In the genomic region with DNA sequence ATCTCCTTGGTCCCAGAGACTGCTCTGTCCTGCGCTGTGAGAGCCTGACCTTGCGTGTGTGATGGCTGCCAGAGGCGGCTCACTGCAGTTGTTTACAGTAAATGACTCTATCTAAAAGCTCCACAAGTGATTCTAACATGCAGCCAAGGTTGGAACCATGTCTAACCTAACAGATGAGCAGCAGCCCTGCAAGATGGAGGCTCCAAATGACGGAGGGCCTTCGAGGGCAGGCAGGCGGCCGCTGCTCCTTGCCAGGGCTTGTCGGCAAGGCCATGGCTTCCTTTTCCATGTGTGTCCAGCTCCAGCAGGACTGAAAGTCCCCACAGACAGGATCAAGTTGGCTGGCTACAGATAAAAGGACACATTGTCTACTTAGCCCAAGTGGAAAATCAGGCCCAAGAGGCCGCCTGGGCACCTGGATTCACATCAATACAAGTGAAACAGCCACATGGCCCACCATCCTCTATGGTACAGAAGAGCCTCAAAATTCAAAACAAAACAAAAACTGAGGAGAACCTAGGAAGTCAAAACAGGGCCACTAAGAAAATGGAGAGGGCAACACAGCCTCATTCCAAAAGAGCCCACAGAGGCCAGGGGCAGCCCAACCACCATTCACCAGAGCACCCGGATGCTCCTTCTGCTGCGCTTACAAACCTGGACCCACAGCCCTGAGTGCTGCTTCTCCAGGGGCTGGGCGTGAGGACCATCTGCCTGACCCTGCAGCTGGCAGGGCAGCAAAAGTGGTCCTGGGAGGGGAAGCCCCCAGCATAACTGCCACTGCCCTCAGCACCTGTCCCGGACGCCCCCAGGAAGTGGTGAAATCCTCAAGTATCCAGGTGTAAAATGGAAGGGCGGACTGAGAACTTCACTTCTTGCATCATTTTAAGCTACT, we compare ENCODE assay signal across 1 cellular context.
TF ChIP-seq lines count a peak whose summit lies in the region.

No MANE protein-coding gene starts in this region.

TF ChIP-seq in WTC11, 78 proteins besides CTCF, POLR2A, EP300 and RAD21 (continued from another document):
- TF ChIP-seq, protein P1, sequence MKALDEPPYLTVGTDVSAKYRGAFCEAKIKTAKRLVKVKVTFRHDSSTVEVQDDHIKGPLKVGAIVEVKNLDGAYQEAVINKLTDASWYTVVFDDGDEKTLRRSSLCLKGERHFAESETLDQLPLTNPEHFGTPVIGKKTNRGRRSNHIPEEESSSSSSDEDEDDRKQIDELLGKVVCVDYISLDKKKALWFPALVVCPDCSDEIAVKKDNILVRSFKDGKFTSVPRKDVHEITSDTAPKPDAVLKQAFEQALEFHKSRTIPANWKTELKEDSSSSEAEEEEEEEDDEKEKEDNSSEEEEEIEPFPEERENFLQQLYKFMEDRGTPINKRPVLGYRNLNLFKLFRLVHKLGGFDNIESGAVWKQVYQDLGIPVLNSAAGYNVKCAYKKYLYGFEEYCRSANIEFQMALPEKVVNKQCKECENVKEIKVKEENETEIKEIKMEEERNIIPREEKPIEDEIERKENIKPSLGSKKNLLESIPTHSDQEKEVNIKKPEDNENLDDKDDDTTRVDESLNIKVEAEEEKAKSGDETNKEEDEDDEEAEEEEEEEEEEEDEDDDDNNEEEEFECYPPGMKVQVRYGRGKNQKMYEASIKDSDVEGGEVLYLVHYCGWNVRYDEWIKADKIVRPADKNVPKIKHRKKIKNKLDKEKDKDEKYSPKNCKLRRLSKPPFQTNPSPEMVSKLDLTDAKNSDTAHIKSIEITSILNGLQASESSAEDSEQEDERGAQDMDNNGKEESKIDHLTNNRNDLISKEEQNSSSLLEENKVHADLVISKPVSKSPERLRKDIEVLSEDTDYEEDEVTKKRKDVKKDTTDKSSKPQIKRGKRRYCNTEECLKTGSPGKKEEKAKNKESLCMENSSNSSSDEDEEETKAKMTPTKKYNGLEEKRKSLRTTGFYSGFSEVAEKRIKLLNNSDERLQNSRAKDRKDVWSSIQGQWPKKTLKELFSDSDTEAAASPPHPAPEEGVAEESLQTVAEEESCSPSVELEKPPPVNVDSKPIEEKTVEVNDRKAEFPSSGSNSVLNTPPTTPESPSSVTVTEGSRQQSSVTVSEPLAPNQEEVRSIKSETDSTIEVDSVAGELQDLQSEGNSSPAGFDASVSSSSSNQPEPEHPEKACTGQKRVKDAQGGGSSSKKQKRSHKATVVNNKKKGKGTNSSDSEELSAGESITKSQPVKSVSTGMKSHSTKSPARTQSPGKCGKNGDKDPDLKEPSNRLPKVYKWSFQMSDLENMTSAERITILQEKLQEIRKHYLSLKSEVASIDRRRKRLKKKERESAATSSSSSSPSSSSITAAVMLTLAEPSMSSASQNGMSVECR (CRISPR knock-in tag; IDR thresholded peaks at IDR 0.05; ENCODE audit: borderline replicate concordance), result no peak
- TF ChIP-seq GABPB1 (CRISPR knock-in tag; IDR thresholded peaks at IDR 0.05), result no peak
- TF ChIP-seq, protein P2, sequence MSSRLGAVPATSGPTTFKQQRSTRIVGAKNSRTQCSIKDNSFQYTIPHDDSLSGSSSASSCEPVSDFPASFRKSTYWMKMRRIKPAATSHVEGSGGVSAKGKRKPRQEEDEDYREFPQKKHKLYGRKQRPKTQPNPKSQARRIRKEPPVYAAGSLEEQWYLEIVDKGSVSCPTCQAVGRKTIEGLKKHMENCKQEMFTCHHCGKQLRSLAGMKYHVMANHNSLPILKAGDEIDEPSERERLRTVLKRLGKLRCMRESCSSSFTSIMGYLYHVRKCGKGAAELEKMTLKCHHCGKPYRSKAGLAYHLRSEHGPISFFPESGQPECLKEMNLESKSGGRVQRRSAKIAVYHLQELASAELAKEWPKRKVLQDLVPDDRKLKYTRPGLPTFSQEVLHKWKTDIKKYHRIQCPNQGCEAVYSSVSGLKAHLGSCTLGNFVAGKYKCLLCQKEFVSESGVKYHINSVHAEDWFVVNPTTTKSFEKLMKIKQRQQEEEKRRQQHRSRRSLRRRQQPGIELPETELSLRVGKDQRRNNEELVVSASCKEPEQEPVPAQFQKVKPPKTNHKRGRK (CRISPR knock-in tag; IDR thresholded peaks at IDR 0.05; ENCODE audit: borderline replicate concordance), result no peak
